Comparison of ENCODE assay signal across 8 cellular contexts in genomic region chr2:74525717-74526648, GRCh38. TPM values are rescaled to one million over a fixed set of nuclear protein-coding genes. Genes with fewer than 3 reads are reported as not detected.
DNase-seq lines count a peak whose midpoint lies in the region; ATAC-seq, FAIRE-seq and TF ChIP-seq lines count a peak whose summit lies in the region.

TSS of gene DQX1 (minus strand) at chr2:74526231. CDS start at chr2:74525729, 502 bp downstream.

- intact Hi-C loops in activated CD8-positive, alpha-beta T cell treated with anti-CD3 and anti-CD28 coated beads for 36 hours (cut with micrococcal nuclease), result no loop called here
- intact Hi-C loops in K562 (cut with micrococcal nuclease), result no loop called here

- peaks cover 46% of the 10 kb centered on the region for H3K36me3 Mint-ChIP-seq in activated CD8-positive, alpha-beta T cell treated with anti-CD3 and anti-CD28 coated beads for 36 hours (ENCODE audit: low read depth)
- peaks cover 41% of the 10 kb centered on the region for H3K36me3 Mint-ChIP-seq in activated CD8-positive, alpha-beta T cell treated with anti-CD3 and anti-CD28 coated beads, Interleukin-2, amount 10 ng/mL, durations not matched to agents 7 days and 5 days (ENCODE audit: low read depth)

- H4K20me1 ChIP-seq in K562 (replicated peaks; ENCODE audit: control insufficient read depth, insufficient read depth, low read length), result peaks cover 5% of the 10 kb centered on the region; the same call in 1 of the 2 replicates

- no peak within 1 kb of the TSS for H3K4me3 ChIP-seq in MG63
- H3K4me3 ChIP-seq in K562, result no peak within 1 kb of the TSS
- H3K4me3 ChIP-seq in rectal smooth muscle tissue (ENCODE audit: low read length), result peak within 1 kb of the TSS; percentile 29
- H3K4me3 ChIP-seq in coronary artery, result no peak within 1 kb of the TSS

- no peak for TF ChIP-seq EP300 in K562 (IDR thresholded peaks at IDR 0.05; ENCODE audit: low read length)

- H3K4me2 ChIP-seq in K562 (ENCODE audit: insufficient read depth, low read length), result no peak within 1 kb of the TSS

- no peak within 1 kb of the TSS for H3K27ac Mint-ChIP-seq in activated CD8-positive, alpha-beta T cell treated with anti-CD3 and anti-CD28 coated beads for 36 hours
- no peak within 1 kb of the TSS for H3K27ac Mint-ChIP-seq in activated CD8-positive, alpha-beta T cell treated with anti-CD3 and anti-CD28 coated beads, Interleukin-2, amount 10 ng/mL, durations not matched to agents 7 days and 5 days

- ATAC-seq in activated CD8-positive, alpha-beta T cell treated with anti-CD3 and anti-CD28 coated beads for 36 hours, result no peak
- ATAC-seq in activated CD8-positive, alpha-beta T cell treated with anti-CD3 and anti-CD28 coated beads, Interleukin-2, amount 10 ng/mL, durations not matched to agents 7 days and 5 days, result no peak
- ATAC-seq in K562, result no peak
- no peak for ATAC-seq in HG02981 (IDR thresholded peaks at IDR 0.05; ENCODE audit: unreplicated experiment)
- ATAC-seq in HG02798 (IDR thresholded peaks at IDR 0.05; ENCODE audit: poor library complexity, unreplicated experiment), result no peak

- peak; percentile 37 for DNase-seq in activated CD8-positive, alpha-beta T cell treated with anti-CD3 and anti-CD28 coated beads for 36 hours
- DNase-seq in activated CD8-positive, alpha-beta T cell treated with anti-CD3 and anti-CD28 coated beads, Interleukin-2, amount 10 ng/mL, durations not matched to agents 7 days and 5 days, result no peak
- DNase-seq in MG63 (peak; percentile 27), K562 (ENCODE audit: extremely low read depth in 1 of 4, low spot score in 3 of 4) (peak in 3 of 4 experiments; percentile 33 to 55 (median 40)), coronary artery (ENCODE audit: low spot score) (no peak)

- peaks cover 4% of the 10 kb centered on the region; the same call in 1 of the 2 replicates for H3K9me3 ChIP-seq in MG63
- no peaks in the 10 kb centered on the region for H3K9me3 ChIP-seq in K562 (replicated peaks; ENCODE audit: control insufficient read depth, insufficient read depth, low read depth, low read length)

- H3K36me3 ChIP-seq in MG63, result peaks cover 39% of the 10 kb centered on the region
- peaks cover 37% of the 10 kb centered on the region for H3K36me3 ChIP-seq in K562 (ENCODE audit: control insufficient read depth, insufficient read depth, low read length)
- peaks cover 22% of the 10 kb centered on the region for H3K36me3 ChIP-seq in rectal smooth muscle tissue (ENCODE audit: control insufficient read depth, insufficient read depth, low read length)

- peak; percentile 55 for TF ChIP-seq POLR2A in K562 (conservative IDR thresholded peaks at IDR 0.05)

- WGBS in K562 (ENCODE audit: insufficient coverage, low coverage, missing lambda C conversion rate), result 93% methylated on average over 11 of the region's 11 CpGs

- H3K9me3 Mint-ChIP-seq in activated CD8-positive, alpha-beta T cell treated with anti-CD3 and anti-CD28 coated beads for 36 hours, result no peaks in the 10 kb centered on the region
- no peaks in the 10 kb centered on the region for H3K9me3 Mint-ChIP-seq in activated CD8-positive, alpha-beta T cell treated with anti-CD3 and anti-CD28 coated beads, Interleukin-2, amount 10 ng/mL, durations not matched to agents 7 days and 5 days (ENCODE audit: insufficient read depth)

- no peak for TF ChIP-seq CTCF in activated CD8-positive, alpha-beta T cell treated with anti-CD3 and anti-CD28 coated beads for 36 hours (IDR thresholded peaks at IDR 0.05)
- TF ChIP-seq CTCF in K562 (IDR thresholded peaks at IDR 0.05 in 2 of 3, conservative IDR thresholded peaks at IDR 0.05 in 1 of 3; ENCODE audit: insufficient read depth in 2 of 3, low read depth in 1 of 3, low read length in 3 of 3) (no peak), coronary artery (IDR thresholded peaks at IDR 0.05) (no peak)

- peaks cover 25% of the 10 kb centered on the region for H3K4me1 Mint-ChIP-seq in activated CD8-positive, alpha-beta T cell treated with anti-CD3 and anti-CD28 coated beads for 36 hours (ENCODE audit: low read depth)
- peaks cover 39% of the 10 kb centered on the region for H3K4me1 Mint-ChIP-seq in activated CD8-positive, alpha-beta T cell treated with anti-CD3 and anti-CD28 coated beads, Interleukin-2, amount 10 ng/mL, durations not matched to agents 7 days and 5 days (ENCODE audit: low read depth)

- H3K4me1 ChIP-seq in K562 (replicated peaks in 1 of 2; ENCODE audit: control insufficient read depth in 2 of 2, insufficient read depth in 2 of 2, low read length in 2 of 2), result peaks cover 13 to 24% of the 10 kb centered on the region in 2 experiments
- peaks cover 12% of the 10 kb centered on the region for H3K4me1 ChIP-seq in rectal smooth muscle tissue (ENCODE audit: control insufficient read depth, insufficient read depth, low read length)

- peak; percentile 87 for FAIRE-seq in K562 (lab: Jason Lieb, UNC)

- H3K9ac ChIP-seq in K562 (ENCODE audit: insufficient read depth in 1 of 2, low read depth in 2 of 2, low read length in 2 of 2) (no peak within 1 kb of the TSS), rectal smooth muscle tissue (ENCODE audit: low read length) (no peak within 1 kb of the TSS)

- BruUV-seq in K562 (replicated peaks; lab: Mats Ljungman, UMichigan), result no TSS peak

- no peak within 1 kb of the TSS for H2AFZ ChIP-seq in K562 (ENCODE audit: low read depth, low read length)

- no peak for TF ChIP-seq RAD21 in K562 (CRISPR knock-in tag; conservative IDR thresholded peaks at IDR 0.05 in 1 of 2, IDR thresholded peaks at IDR 0.05 in 1 of 2)

- H3K27ac ChIP-seq in K562 (ENCODE audit: extremely low read depth, low read depth, low read length), result no peak within 1 kb of the TSS
- H3K27ac ChIP-seq in rectal smooth muscle tissue (ENCODE audit: low read depth, low read length), result no peak within 1 kb of the TSS
- no peak within 1 kb of the TSS for H3K27ac ChIP-seq in coronary artery

- POLR2A ChIA-PET in activated CD8-positive, alpha-beta T cell treated with anti-CD3 and anti-CD28 coated beads for 36 hours (lab: Charles Lee), result interaction anchor here (0.6 to 1.5 kb wide), 5 partner anchors 11 to 287 kb away, joined by 3 to 5 read pairs (median 3); no protein-coding TSS in a partner anchor
- POLR2A ChIA-PET in activated CD8-positive, alpha-beta T cell treated with anti-CD3 and anti-CD28 coated beads, Interleukin-2, amount 10 ng/mL, durations not matched to agents 7 days and 5 days (lab: Charles Lee), result interaction anchor here (1.1 to 1.9 kb wide), 3 partner anchors 11 to 44 kb away, joined by 3 to 7 read pairs (median 4); partner anchors contain the start of genes CCDC142 and TTC31
- POLR2A ChIA-PET in K562 (lab: Yijun Ruan, JAX), result interaction anchor here (1.0 to 1.5 kb wide), 4 partner anchors 17 to 33 kb away, joined by 3 to 7 read pairs (median 4); no protein-coding TSS in a partner anchor

- peak within 1 kb of the TSS; percentile 14 for H3K4me3 Mint-ChIP-seq in activated CD8-positive, alpha-beta T cell treated with anti-CD3 and anti-CD28 coated beads for 36 hours
- no peak within 1 kb of the TSS for H3K4me3 Mint-ChIP-seq in activated CD8-positive, alpha-beta T cell treated with anti-CD3 and anti-CD28 coated beads, Interleukin-2, amount 10 ng/mL, durations not matched to agents 7 days and 5 days

- H3K79me2 ChIP-seq in K562 (ENCODE audit: control insufficient read depth, insufficient read depth, low read length), result peaks cover 41% of the 10 kb centered on the region

- peaks cover 3% of the 10 kb centered on the region for H3K9me1 ChIP-seq in K562 (ENCODE audit: control insufficient read depth, insufficient read depth, low read length)

- in situ Hi-C loops in K562 (cut with MboI), result no loop called here

- no peaks in the 10 kb centered on the region for H3K27me3 Mint-ChIP-seq in activated CD8-positive, alpha-beta T cell treated with anti-CD3 and anti-CD28 coated beads for 36 hours
- H3K27me3 Mint-ChIP-seq in activated CD8-positive, alpha-beta T cell treated with anti-CD3 and anti-CD28 coated beads, Interleukin-2, amount 10 ng/mL, durations not matched to agents 7 days and 5 days (ENCODE audit: low read depth), result peaks cover 8% of the 10 kb centered on the region

- CTCF ChIA-PET in activated CD8-positive, alpha-beta T cell treated with anti-CD3 and anti-CD28 coated beads for 36 hours (lab: Charles Lee), result interaction anchor here (0.9 to 2.1 kb wide), 3 partner anchors 22 to 52 kb away, joined by 3 to 4 read pairs (median 4); partner anchors contain the start of gene LBX2
- CTCF ChIA-PET in activated CD8-positive, alpha-beta T cell treated with anti-CD3 and anti-CD28 coated beads, Interleukin-2, amount 10 ng/mL, durations not matched to agents 7 days and 5 days (lab: Charles Lee), result interaction anchor here (1.0 to 4.5 kb wide), 5 partner anchors 9 to 61 kb away, joined by 3 to 41 read pairs (median 4); partner anchors contain the start of genes CCDC142 and TTC31
- CTCF ChIA-PET in K562 (lab: Yijun Ruan, JAX; ENCODE audit: low intra/inter-chr PET ratio), result no interaction called here

- H3K27me3 ChIP-seq in MG63 (no peaks in the 10 kb centered on the region), K562 (ENCODE audit: control insufficient read depth in 2 of 2, insufficient read depth in 2 of 2, low read length in 2 of 2) (no peaks in the 10 kb centered on the region), rectal smooth muscle tissue (ENCODE audit: control insufficient read depth, insufficient read depth, low read length) (no peaks in the 10 kb centered on the region)

RNA-seq across cellular contexts. Expression of gene DQX1, which starts in this region (rescaled TPM):
- total RNA-seq in activated CD8-positive, alpha-beta T cell treated with anti-CD3 and anti-CD28 coated beads for 36 hours, result under 1 TPM; 0.50 to 0.96 TPM
- under 1 TPM; 0.18 TPM for total RNA-seq in activated CD8-positive, alpha-beta T cell treated with anti-CD3 and anti-CD28 coated beads, Interleukin-2, amount 10 ng/mL, durations not matched to agents 7 days and 5 days
- not detected in 2 replicates for total RNA-seq in MG63 (2014; rRNA removed; shearing (Covaris generic); ENCODE audit: low replicate concordance)
- 2.8 and 6.5 TPM in 2 replicates for total RNA-seq in K562 (2011; cell fraction: chromatin; rRNA removed; ENCODE audit: low replicate concordance)
- 1.7 and 2.1 TPM in 2 replicates for total RNA-seq in K562 (2011; cell fraction: nucleolus; rRNA removed)
- 1.7 and 2.0 TPM in 2 replicates for total RNA-seq in K562 (2011; cell fraction: nucleoplasm; rRNA removed)
- total RNA-seq in K562 (2014; rRNA removed), result 0.73 TPM in 1 of 2 replicates, not detected in the other
- 0.06 and 0.11 TPM in 2 replicates for total RNA-seq in K562 (2014; rRNA removed; fragmentation: Illumina TruSeq; extraction: Trizol)
- total RNA-seq in K562 (2015; rRNA removed; fragmentation: Illumina TruSeq; extraction: Trizol), result 0.30 and 0.33 TPM in 2 replicates
- total RNA-seq in K562 (2021), result 0.29 and 0.38 TPM in 2 replicates
- polyA plus RNA-seq in K562 (2011; rRNA removed), result 0.18 and 0.46 TPM in 2 replicates
- polyA plus RNA-seq in K562 (2011; cell fraction: cytosol; rRNA removed), result 0.03 and 0.24 TPM in 2 replicates
- 3.1 and 4.0 TPM in 2 replicates for polyA plus RNA-seq in K562 (2011; cell fraction: nucleus; rRNA removed)
- 0.18 and 0.25 TPM in 2 replicates for polyA plus RNA-seq in K562 (2012)
- polyA plus RNA-seq in K562 (2014; fragmentation: Illumina TruSeq; extraction: Trizol), result 0.18 TPM in 2 replicates
- polyA plus RNA-seq in K562 (2014; fragmentation: Nextera tagmentation; extraction: Ambion mirVana), result under 1 TPM; 0.04 to 0.08 TPM
- polyA plus RNA-seq in K562 (2014; rRNA removed), result 0.05 and 0.21 TPM in 2 replicates
- polyA minus RNA-seq in K562 (2011; rRNA and poly(A)+ RNA removed), result not detected in 2 replicates
- not detected in 2 replicates for polyA minus RNA-seq in K562 (2011; cell fraction: cytosol; rRNA and poly(A)+ RNA removed)
- 0.54 and 1.3 TPM in 2 replicates for polyA minus RNA-seq in K562 (2011; cell fraction: nucleus; rRNA and poly(A)+ RNA removed)

Comparison
In these comparisons a context has a peak if more than half of its experiments do, and no peak if none do; other contexts are left out.
1. Peak in DNase-seq in activated CD8-positive, alpha-beta T cell treated with anti-CD3 and anti-CD28 coated beads for 36 hours; RNA of the gene not detected or under 1 TPM.
2. Peak in DNase-seq in MG63; RNA of the gene not detected or under 1 TPM.
3. DNase-seq: peak in K562 (3 of 4); none in activated CD8-positive, alpha-beta T cell treated with anti-CD3 and anti-CD28 coated beads, Interleukin-2, amount 10 ng/mL, durations not matched to agents 7 days and 5 days (single experiment) and coronary artery (single experiment).